In genomic region chr1:223454959-223455358, GRCh38 we compare ENCODE assay signal across 9 cellular contexts.
"Had no signal": no experiment of that assay in that cellular context is flagged by ENCODE, and none has a peak within 500 bp of the region (broad histone marks: within the 10 kb centered on the region; RNA-seq: fewer than 3 reads in every experiment).

No MANE protein-coding gene starts in this region.

- H3K27ac Mint-ChIP-seq: GM23338, H9, HFFc6 had no signal

- H3K9ac ChIP-seq: GM23248 had no signal

- H3K4me3 Mint-ChIP-seq: GM23338, H9, HFFc6 had no signal

- ATAC-seq: GM23338, HCT116 had no signal

- H3K9me3 ChIP-seq: HAP-1 had no signal

- H2AFZ ChIP-seq: GM23248, GM23338 had no signal

- H3K4me2 ChIP-seq: GM23338 had no signal

- DNase-seq: GM23248, GOT3, H7, H9, HCEC 1CT, HFFc6 had no signal

- H3K9me3 Mint-ChIP-seq: HFFc6 had no signal

- H3K36me3 ChIP-seq: HAP-1 had no signal

- H3K4me1 ChIP-seq: HAP-1 had no signal

- H3K4me1 Mint-ChIP-seq: GM23338, H9 had no signal

- H3K4me3 ChIP-seq: GM23248, GM23338, HAP-1 had no signal

- H3K27ac ChIP-seq: GM23248 had no signal
